ENCODE assay signal across 8 cellular contexts in the genomic region with DNA sequence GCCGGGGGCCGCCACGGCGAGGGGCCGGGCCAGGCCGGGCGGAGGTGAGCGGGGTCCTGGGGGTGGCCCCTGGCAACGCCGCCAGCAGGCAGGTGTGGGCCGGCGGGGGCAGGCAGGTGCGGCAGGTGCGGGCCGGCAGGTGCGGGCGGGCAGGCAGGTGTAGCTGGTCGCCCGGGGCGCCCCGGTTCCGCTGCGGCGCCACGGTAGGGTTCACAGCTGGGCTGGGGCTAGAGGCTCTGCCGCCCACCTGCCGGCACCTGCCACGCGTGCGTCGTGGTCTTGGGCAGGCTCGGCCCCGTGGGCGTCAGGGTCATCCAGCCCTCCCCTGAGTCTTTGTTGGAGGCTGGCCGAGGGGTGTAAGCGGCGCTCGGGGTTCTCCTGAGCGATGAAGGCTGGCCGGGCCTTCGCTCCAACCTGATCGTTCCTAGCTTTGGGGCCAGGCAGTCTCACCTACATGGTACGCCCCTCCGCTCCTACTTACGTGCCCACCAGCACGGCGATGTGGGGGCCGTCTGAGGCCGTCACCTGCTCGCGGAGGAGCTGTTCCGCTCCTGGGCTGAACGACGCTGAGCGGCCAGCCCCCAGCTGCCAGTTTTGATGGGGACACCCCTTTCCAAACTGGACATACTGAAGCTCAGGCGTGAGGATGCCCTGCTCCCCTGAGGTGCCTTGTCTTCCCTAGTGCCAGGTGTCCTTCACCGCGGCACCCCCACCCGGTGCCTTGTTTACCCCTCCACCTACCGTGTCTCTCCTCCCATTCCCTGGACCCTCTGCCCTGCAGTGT. TPM values are rescaled to one million over a fixed set of nuclear protein-coding genes. Genes with fewer than 3 reads are reported as not detected.
DNase-seq lines count a peak whose midpoint lies in the region; ATAC-seq and TF ChIP-seq lines count a peak whose summit lies in the region.

No MANE protein-coding gene starts in this region.

- intact Hi-C loops in left cardiac atrium (cut with DNase I): no loop called here

- TF ChIP-seq CTCF in right atrium auricular region (IDR thresholded peaks at IDR 0.05) (no peak), omental fat pad (IDR thresholded peaks at IDR 0.05) (no peak)

- H3K36me3 ChIP-seq in right atrium auricular region (no peaks in the 10 kb centered on the region), endocrine pancreas (ENCODE audit: control insufficient read depth, insufficient read depth, low read length) (no peaks in the 10 kb centered on the region)

- peak overlapping the region; percentile 42 to 75 for H3K27ac ChIP-seq in right atrium auricular region

- H3K27me3 ChIP-seq in right atrium auricular region (no peaks in the 10 kb centered on the region), endocrine pancreas (ENCODE audit: control insufficient read depth, insufficient read depth, low read length) (no peaks in the 10 kb centered on the region)

- peak overlapping the region; percentile 91 for H3K9ac ChIP-seq in endocrine pancreas (ENCODE audit: control insufficient read depth, insufficient read depth, low read length)

- no peak for ATAC-seq in left cardiac atrium
- ATAC-seq in HG02840 (IDR thresholded peaks at IDR 0.05; ENCODE audit: low FRiP score, unreplicated experiment): peak; percentile 10
- ATAC-seq in omental fat pad (ENCODE audit: low FRiP score): peak; percentile 15

- H3K4me3 ChIP-seq in right atrium auricular region (peak overlapping the region; percentile 63 to 86), endocrine pancreas (ENCODE audit: control insufficient read depth, insufficient read depth, low read length) (peak overlapping the region; percentile 41)

- DNase-seq in right atrium auricular region (ENCODE audit: low spot score) (no peak), left cardiac atrium (no peak), RPMI8226 (peak; percentile 73), omental fat pad (ENCODE audit: low spot score) (no peak), NCI-H1436 treated with DMSO at 0.1 percent for 48 hours (lab: John Stamatoyannopoulos, UW) (no peak), superior temporal gyrus (ENCODE audit: extremely low spot score) (no peak)

- H3K4me1 ChIP-seq in right atrium auricular region (peaks cover 0 to 33% of the 10 kb centered on the region in 2 donors), endocrine pancreas (ENCODE audit: control insufficient read depth, insufficient read depth, low read length) (no peaks in the 10 kb centered on the region)

- no peaks in the 10 kb centered on the region for H3K9me3 ChIP-seq in right atrium auricular region
- H3K9me3 ChIP-seq in endocrine pancreas (ENCODE audit: control insufficient read depth, low read length): no peaks in the 10 kb centered on the region

RNA-seq across cellular contexts. Expression of a gene that starts 0.5 kb away (rescaled TPM):
- total RNA-seq in right atrium auricular region (10 to 100 TPM; 14.1 to 21.3 TPM), left cardiac atrium (10 to 100 TPM; 43.3 to 48.1 TPM), omental fat pad (10 to 100 TPM; 13.5 to 26.3 (median 15.3) TPM)

RNA-seq across cellular contexts. Expression of a gene that starts 47.3 kb away (rescaled TPM):
- total RNA-seq in right atrium auricular region (100 to 1,000 TPM; 820 to 834 TPM), left cardiac atrium (100 to 1,000 TPM; 637 to 672 TPM), omental fat pad (1,000 to 10,000 TPM; 1,060 to 1,801 (median 1,521) TPM)

Comparison
In these comparisons a context has a peak if more than half of its experiments do, and no peak if none do; other contexts are left out.
1. ATAC-seq: peak in HG02840 (single experiment) and omental fat pad (single experiment); none in left cardiac atrium (0 of 2).